7 cellular contexts compared by ENCODE assay signal in genomic region chrY:12833284-12833683, GRCh38.
"Had no signal": no experiment of that assay in that cellular context is flagged by ENCODE, and none has a peak within 500 bp of the region (broad histone marks: within the 10 kb centered on the region; RNA-seq: fewer than 3 reads in every experiment).

No MANE protein-coding gene starts in this region.

- ATAC-seq: HCT116, HepG2 had no signal

- FAIRE-seq: HepG2 had no signal

- DNase-seq: GM23248, GOT3, H7, HFFc6 had no signal

- H3K27ac Mint-ChIP-seq: HFFc6, IgD-negative memory B cell had no signal

- H3K4me3 Mint-ChIP-seq: HFFc6, IgD-negative memory B cell had no signal

- H3K27me3 Mint-ChIP-seq: IgD-negative memory B cell had no signal

- H3K9me3 Mint-ChIP-seq: HFFc6, IgD-negative memory B cell had no signal

- H3K4me1 Mint-ChIP-seq: IgD-negative memory B cell had no signal

- H3K36me3 Mint-ChIP-seq: IgD-negative memory B cell had no signal
